In the genomic region with DNA sequence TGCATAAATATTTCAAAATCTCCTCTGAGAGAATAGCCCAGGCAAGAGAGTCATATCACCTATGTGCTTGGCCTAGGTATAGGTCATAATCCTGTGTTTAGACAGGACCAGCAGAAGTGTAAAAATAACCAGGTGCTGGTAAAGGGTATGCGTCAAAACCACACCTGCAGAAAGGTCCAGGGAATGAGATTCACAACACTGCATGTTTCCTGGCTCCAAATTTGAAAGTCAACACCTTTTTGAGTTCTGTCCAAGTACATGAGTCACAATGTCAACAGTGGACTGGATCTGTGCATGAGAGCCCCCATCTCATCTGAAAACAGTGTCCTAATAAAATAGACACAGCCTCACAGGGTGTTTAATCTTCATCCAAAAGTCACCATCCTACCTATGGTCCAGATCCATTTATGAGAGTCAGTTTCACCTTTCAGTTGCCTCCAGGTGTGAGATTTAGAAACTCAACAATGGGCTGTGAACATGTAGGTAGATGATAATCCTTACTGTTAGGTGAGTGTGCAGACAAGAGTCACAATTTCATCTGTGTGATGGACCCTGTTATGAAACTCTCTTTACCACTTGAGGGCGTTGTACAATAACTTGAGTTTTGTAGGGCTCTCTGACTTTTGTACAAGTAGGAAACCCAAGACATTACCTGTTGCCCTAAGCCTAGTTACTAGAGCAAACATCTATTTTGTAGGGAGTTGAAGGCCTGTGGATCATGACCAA, we compare ENCODE assay signal across 1 cellular context.
TF ChIP-seq lines count a peak whose summit lies in the region.

No MANE protein-coding gene starts in this region.

TF ChIP-seq in HCT116, 20 proteins besides CTCF, POLR2A, EP300 and RAD21 (continued from another document):
- TF ChIP-seq, protein P1, sequence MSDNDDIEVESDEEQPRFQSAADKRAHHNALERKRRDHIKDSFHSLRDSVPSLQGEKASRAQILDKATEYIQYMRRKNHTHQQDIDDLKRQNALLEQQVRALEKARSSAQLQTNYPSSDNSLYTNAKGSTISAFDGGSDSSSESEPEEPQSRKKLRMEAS (IDR thresholded peaks at IDR 0.05) = no peak
